Comparison of ENCODE assay signal across 7 cellular contexts in the genomic region with DNA sequence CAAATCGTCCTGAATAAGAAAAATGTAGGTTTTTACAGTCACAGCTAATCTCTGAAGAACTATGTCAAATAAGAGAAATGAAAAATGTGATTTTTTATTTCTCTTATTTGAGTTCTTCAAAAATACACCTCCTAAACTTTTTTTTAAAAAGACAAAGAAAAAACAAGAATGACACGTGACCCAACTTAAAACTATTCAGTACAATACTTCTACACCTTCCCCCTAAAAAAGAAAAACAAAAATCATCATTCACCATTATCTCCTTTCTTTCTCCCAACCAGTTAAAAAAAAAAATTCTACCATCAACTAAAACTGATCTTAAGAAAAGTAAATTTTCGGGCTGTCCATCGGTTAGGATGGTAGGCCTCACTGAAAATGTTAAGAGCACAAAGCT. TPM values are rescaled to one million over a fixed set of nuclear protein-coding genes. Genes with fewer than 3 reads are reported as not detected.
DNase-seq lines count a peak whose midpoint lies in the region; ATAC-seq and TF ChIP-seq lines count a peak whose summit lies in the region.

No MANE protein-coding gene starts in this region.

- TF ChIP-seq CTCF in HL-60 (IDR thresholded peaks at IDR 0.05; ENCODE audit: insufficient read depth, low read length), result no peak
- TF ChIP-seq CTCF in stomach (IDR thresholded peaks at IDR 0.05), result no peak

- in situ Hi-C loops in ACHN (cut with HindIII; ENCODE audit: low pct_ligation_motif_present, low pct_unique_long_range_greater_than_20kb, low sequenced_read_pairs), result no loop called here

- 8 to 20% (median 11%) methylated on average over 4 of the region's 4 CpGs for WGBS in stomach, 5 donors

- intact Hi-C loops in stomach (cut with DNase I; ENCODE audit: low total_unique reads), result no loop called here

- H3K27ac ChIP-seq in HL-60 (replicated peaks) (peak overlapping the region; percentile 72), iPS-20b (ENCODE audit: low read length) (no peak overlapping the region), stomach (peak overlapping the region; percentile 94 to 99 (median 97))

- TF ChIP-seq POLR2A in stomach (IDR thresholded peaks at IDR 0.05), result no peak

- no peaks in the 10 kb centered on the region for H3K9me3 Mint-ChIP-seq in activated naive CD4-positive, alpha-beta T cell treated with anti-CD3 and anti-CD28 coated beads, Interleukin-2, amount 50 U/mL, for 72 hours

- H3K9me3 ChIP-seq in iPS-20b (ENCODE audit: insufficient read depth, low read depth, low read length) (no peaks in the 10 kb centered on the region), stomach (no peaks in the 10 kb centered on the region)

- TF ChIP-seq EP300 in stomach (IDR thresholded peaks at IDR 0.05), result no peak

- H3K36me3 Mint-ChIP-seq in activated naive CD4-positive, alpha-beta T cell treated with anti-CD3 and anti-CD28 coated beads, Interleukin-2, amount 50 U/mL, for 72 hours, result peaks cover 31 to 53% of the 10 kb centered on the region in 2 donors

- H3K36me3 ChIP-seq in iPS-20b (ENCODE audit: insufficient read depth, low read depth, low read length), result peaks cover 2% of the 10 kb centered on the region; the same call in 1 of the 2 replicates
- H3K36me3 ChIP-seq in stomach, result peaks cover 0 to 6% (median 0%) of the 10 kb centered on the region in 4 donors

- DNase-seq in HL-60 (ENCODE audit: low read depth in 1 of 2, low spot score in 1 of 2) (no peak), stomach (no peak), ACHN (no peak), NCI-H748 treated with DMSO at 0.1 percent for 48 hours (lab: John Stamatoyannopoulos, UW) (no peak)
- no peak for DNase-seq in activated naive CD4-positive, alpha-beta T cell treated with anti-CD3 and anti-CD28 coated beads, Interleukin-2, amount 50 U/mL, for 72 hours (ENCODE audit: low spot score in 2 of 2)

- peak overlapping the region; percentile 98 to 99 for H3K27ac Mint-ChIP-seq in activated naive CD4-positive, alpha-beta T cell treated with anti-CD3 and anti-CD28 coated beads, Interleukin-2, amount 50 U/mL, for 72 hours

- peak overlapping the region; percentile 86 for H3K4me3 ChIP-seq in HL-60 (replicated peaks; ENCODE audit: insufficient read depth, low read length)
- peak overlapping the region; percentile 86 for H3K4me3 ChIP-seq in iPS-20b (ENCODE audit: low read length)
- H3K4me3 ChIP-seq in stomach, result peak overlapping the region; percentile 85 to 94 (median 89)

- H3K9ac ChIP-seq in iPS-20b (ENCODE audit: low read depth, low read length), result peak overlapping the region; percentile 85; the same call in 1 of the 2 replicates

- ATAC-seq in activated naive CD4-positive, alpha-beta T cell treated with anti-CD3 and anti-CD28 coated beads, Interleukin-2, amount 50 U/mL, for 72 hours, result no peak
- no peak for ATAC-seq in HG02938 (IDR thresholded peaks at IDR 0.05; ENCODE audit: unreplicated experiment)

- H3K4me1 ChIP-seq in iPS-20b (ENCODE audit: insufficient read depth, low read length), result peaks cover 18% of the 10 kb centered on the region
- H3K4me1 ChIP-seq in stomach, result peaks cover 42 to 76% (median 57%) of the 10 kb centered on the region in 4 donors

- H3K27me3 ChIP-seq in HL-60 (ENCODE audit: insufficient read depth, poor library complexity, severe bottlenecking), result no peaks in the 10 kb centered on the region
- H3K27me3 ChIP-seq in iPS-20b (ENCODE audit: insufficient read depth, low read length), result peaks cover 12% of the 10 kb centered on the region
- no peaks in the 10 kb centered on the region for H3K27me3 ChIP-seq in stomach

RNA-seq across cellular contexts. Expression of a gene that starts 2.1 kb away (rescaled TPM):
- total RNA-seq in activated naive CD4-positive, alpha-beta T cell treated with anti-CD3 and anti-CD28 coated beads, Interleukin-2, amount 50 U/mL, for 72 hours, result 10 to 100 TPM; 56.2 to 73.0 TPM
- total RNA-seq in stomach, result 10 to 100 TPM in 4 of 5 donors, 1 to 10 TPM in 1; 7.0 to 96.9 (median 68.8) TPM
- 10 to 100 TPM; 17.5 to 42.7 (median 24.3) TPM for polyA plus RNA-seq in stomach

RNA-seq across cellular contexts. Expression of a gene that starts 55.9 kb away (rescaled TPM):
- 10 to 100 TPM; 22.7 to 24.0 TPM for total RNA-seq in activated naive CD4-positive, alpha-beta T cell treated with anti-CD3 and anti-CD28 coated beads, Interleukin-2, amount 50 U/mL, for 72 hours
- 10 to 100 TPM in 2 of 5 donors, 1 to 10 TPM in 3; 1.2 to 24.4 (median 8.0) TPM for total RNA-seq in stomach
- polyA plus RNA-seq in stomach, result 10 to 100 TPM; 16.5 to 20.0 (median 16.8) TPM
